ENCODE assay signal across 27 cellular contexts in the genomic region with DNA sequence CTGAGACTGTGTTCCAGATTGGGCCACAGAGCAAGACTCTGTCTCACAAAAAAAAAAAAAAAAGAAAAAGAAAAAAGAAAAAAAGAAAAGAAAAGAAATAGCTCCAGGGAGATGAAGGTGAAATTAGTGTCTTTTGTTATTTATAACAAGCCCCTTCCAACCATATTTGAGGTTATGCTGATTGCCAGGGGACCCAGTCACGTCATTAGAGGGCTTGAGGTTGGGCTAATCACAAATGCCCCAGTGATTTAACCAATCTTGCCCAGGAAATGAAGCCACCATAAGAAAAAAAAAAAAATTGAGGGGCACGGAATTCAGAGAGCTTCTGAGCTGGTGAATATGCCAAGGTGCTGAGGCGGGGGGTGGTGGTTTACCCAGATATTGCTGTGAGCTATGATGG. TPM values are rescaled to one million over a fixed set of nuclear protein-coding genes. Genes with fewer than 3 reads are reported as not detected.
DNase-seq lines count a peak whose midpoint lies in the region; ATAC-seq and TF ChIP-seq lines count a peak whose summit lies in the region.
"Had no signal": no experiment of that assay in that cellular context is flagged by ENCODE, and none has a peak within 500 bp of the region (broad histone marks: within the 10 kb centered on the region; RNA-seq: fewer than 3 reads in every experiment).

No MANE protein-coding gene starts in this region.

- H3K36me3 ChIP-seq in HEK293 (ENCODE audit: control insufficient read depth in 2 of 2, insufficient read depth in 1 of 2, low read length in 2 of 2) (no peaks in the 10 kb centered on the region), psoas muscle (ENCODE audit: insufficient read depth in 1 of 2, low read depth in 1 of 2) (no peaks in the 10 kb centered on the region)
- H3K36me3 ChIP-seq: BE2C; BLaER1; BLaER1 treated with 17β-estradiol and CSF1 and Interleukin-3, amounts not matched to agents 10 nM and 100 nM had no signal

- H3K4me3 ChIP-seq in HEK293 (ENCODE audit: low read depth, low read length) (no peak overlapping the region), psoas muscle (no peak overlapping the region)
- H3K4me3 ChIP-seq: A549; BLaER1; BLaER1 treated with 17β-estradiol and CSF1 and Interleukin-3, amounts not matched to agents 10 nM and 100 nM had no signal

- POLR2A ChIA-PET in HEK293 (lab: Yijun Ruan, JAX), result interaction anchor here (0.6 to 1.4 kb wide), 3 partner anchors 8 to 115 kb away, joined by 3 to 4 read pairs (median 3); partner anchors contain the start of gene RNF216

- H3K4me1 ChIP-seq in HEK293 (ENCODE audit: control insufficient read depth, insufficient read depth, low read length) (0 out of 2 replicates have a peak, but pooled peaks cover 4% of the 10 kb centered on the region), psoas muscle (no peaks in the 10 kb centered on the region)
- H3K4me1 ChIP-seq: A549, Caco-2 had no signal

- H3K9me3 ChIP-seq in HEK293 (ENCODE audit: control insufficient read depth, insufficient read depth, low read depth, low read length), result no peaks in the 10 kb centered on the region
- no peaks in the 10 kb centered on the region for H3K9me3 ChIP-seq in psoas muscle
- H3K9me3 ChIP-seq: A549, BE2C, Caco-2 had no signal

- 74 to 87% (median 84%) methylated on average over 3 of the region's 3 CpGs for WGBS in psoas muscle, 3 donors

- intact Hi-C loops in psoas muscle (cut with DNase I), result no loop called here

- no peak for ATAC-seq in psoas muscle
- ATAC-seq: A549; CD8-positive, alpha-beta T cell had no signal

- no peak overlapping the region for H3K27ac ChIP-seq in HEK293 (ENCODE audit: extremely low read depth, low read depth, low read length)
- H3K27ac ChIP-seq in psoas muscle, result no peak overlapping the region
- H3K27ac ChIP-seq: 22Rv1; A549; BLaER1; BLaER1 treated with 17β-estradiol and CSF1 and Interleukin-3, amounts not matched to agents 10 nM and 100 nM; C4-2B had no signal

- CTCF ChIA-PET in HEK293 (lab: Yijun Ruan, JAX), result interaction anchor here (0.7 to 2.0 kb wide), 2 partner anchors 11 to 13 kb away, joined by 3 to 17 read pairs; partner anchors contain the start of gene RNF216

- DNase-seq in psoas muscle, result no peak
- DNase-seq: 8988T; ACHN; AML-193; BE2C; C1 segment of cervical spinal cord; Caco-2; Calu3; CD4-positive, alpha-beta memory T cell; CD4-positive, alpha-beta T cell; CD4-positive, CD25-positive, alpha-beta regulatory T cell; CD8-positive, alpha-beta memory T cell; CD8-positive, alpha-beta T cell; COR-L47; DMS 273 treated with DMSO at 0.1 percent for 48 hours; DMS153; DMS53; DMS79; DMS79 treated with DMSO at 0.1 percent for 48 hours; DND-41; EL had no signal

- H3K27me3 ChIP-seq in psoas muscle (ENCODE audit: insufficient read depth in 3 of 3, low read length in 2 of 3), result peaks cover 0 to 4% (median 0%) of the 10 kb centered on the region in 3 donors
- H3K27me3 ChIP-seq: BE2C; BLaER1; BLaER1 treated with 17β-estradiol and CSF1 and Interleukin-3, amounts not matched to agents 10 nM and 100 nM had no signal

- TF ChIP-seq CTCF in HEK293 (tag by site-specific recombination; IDR thresholded peaks at IDR 0.05) (no peak), psoas muscle (IDR thresholded peaks at IDR 0.05) (no peak)

TF ChIP-seq in HEK293, 187 proteins besides CTCF, POLR2A, EP300 and RAD21:
- TF ChIP-seq, protein P1, sequence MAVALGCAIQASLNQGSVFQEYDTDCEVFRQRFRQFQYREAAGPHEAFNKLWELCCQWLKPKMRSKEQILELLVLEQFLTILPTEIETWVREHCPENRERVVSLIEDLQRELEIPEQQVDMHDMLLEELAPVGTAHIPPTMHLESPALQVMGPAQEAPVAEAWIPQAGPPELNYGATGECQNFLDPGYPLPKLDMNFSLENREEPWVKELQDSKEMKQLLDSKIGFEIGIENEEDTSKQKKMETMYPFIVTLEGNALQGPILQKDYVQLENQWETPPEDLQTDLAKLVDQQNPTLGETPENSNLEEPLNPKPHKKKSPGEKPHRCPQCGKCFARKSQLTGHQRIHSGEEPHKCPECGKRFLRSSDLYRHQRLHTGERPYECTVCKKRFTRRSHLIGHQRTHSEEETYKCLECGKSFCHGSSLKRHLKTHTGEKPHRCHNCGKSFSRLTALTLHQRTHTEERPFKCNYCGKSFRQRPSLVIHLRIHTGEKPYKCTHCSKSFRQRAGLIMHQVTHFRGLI (tag by site-specific recombination; IDR thresholded peaks at IDR 0.05), result peak; percentile 90
- TF ChIP-seq ZNF239 (tag by site-specific recombination; IDR thresholded peaks at IDR 0.05) (no peak), ZFP41 (tag by site-specific recombination; IDR thresholded peaks at IDR 0.05; ENCODE audit: borderline replicate concordance) (no peak), ZNF639 (tag by site-specific recombination; IDR thresholded peaks at IDR 0.05) (no peak), PRDM10 (tag by site-specific recombination; IDR thresholded peaks at IDR 0.05) (no peak)

RNA-seq across cellular contexts. Expression of gene RNF216, which starts 11.3 kb away (rescaled TPM):
- total RNA-seq in psoas muscle, result 10 to 100 TPM; 23.5 to 24.9 (median 24.2) TPM
- polyA plus RNA-seq in psoas muscle, result 10 to 100 TPM; 11.4 to 26.3 (median 12.0) TPM
